ENCODE assay signal across 1 cellular context in the genomic region with DNA sequence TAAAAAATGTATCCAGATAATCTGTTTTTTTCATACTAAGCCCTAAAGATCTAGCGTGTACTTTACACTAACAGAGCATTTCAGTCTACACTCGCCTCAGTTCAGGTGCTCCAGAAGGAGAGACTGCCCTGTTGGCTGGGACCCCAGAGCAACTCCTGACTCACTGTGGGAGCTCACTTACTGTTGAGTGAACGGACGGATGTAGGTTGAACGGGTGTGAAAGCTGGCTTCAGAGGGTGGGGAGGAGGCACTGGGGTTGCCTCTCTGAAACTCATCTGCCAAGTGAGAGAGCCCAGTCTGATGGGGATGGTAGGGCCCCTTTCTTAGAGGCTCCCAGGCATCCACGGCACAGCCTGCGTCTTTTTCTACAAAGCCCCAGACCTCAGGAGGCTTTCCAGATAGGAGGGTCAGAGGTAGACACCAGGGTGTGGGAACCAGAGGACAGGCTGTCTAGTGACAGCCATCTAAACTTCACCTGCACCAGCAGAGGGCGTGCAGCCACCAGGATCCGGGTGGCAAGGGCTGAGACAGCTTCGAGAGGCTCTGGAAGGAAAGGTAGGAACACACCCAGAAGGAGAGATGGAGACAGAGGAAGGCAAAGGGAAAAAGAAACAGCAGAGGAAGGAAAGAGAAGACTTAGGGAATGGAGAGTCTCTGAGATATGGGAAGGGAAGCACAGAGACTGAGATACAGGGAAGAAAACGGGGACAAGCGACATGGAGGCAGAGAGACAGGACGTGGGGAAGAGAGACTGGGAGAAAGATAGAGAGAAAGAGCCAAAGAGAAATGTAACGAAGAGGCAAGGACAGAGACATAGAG.
TF ChIP-seq lines count a peak whose summit lies in the region.

No MANE protein-coding gene starts in this region.

TF ChIP-seq in SK-N-SH treated with all-trans-retinoic acid at 6 μM for 48 hours, 23 proteins besides CTCF, POLR2A, EP300 and RAD21 (continued from another document):
- TF ChIP-seq CSRNP3 (CRISPR knock-in tag; IDR thresholded peaks at IDR 0.05): no peak
- TF ChIP-seq ISL1 (CRISPR knock-in tag; IDR thresholded peaks at IDR 0.05): no peak
- no peak for TF ChIP-seq ZNF70 (CRISPR knock-in tag; IDR thresholded peaks at IDR 0.05)
- no peak for TF ChIP-seq ZNF8 (CRISPR knock-in tag; IDR thresholded peaks at IDR 0.05)
- TF ChIP-seq PATZ1 (CRISPR knock-in tag; IDR thresholded peaks at IDR 0.05; ENCODE audit: borderline replicate concordance): no peak
- no peak for TF ChIP-seq TOX (CRISPR knock-in tag; IDR thresholded peaks at IDR 0.05; ENCODE audit: borderline replicate concordance)
- TF ChIP-seq ZC3H10 (CRISPR knock-in tag; IDR thresholded peaks at IDR 0.05): no peak
